8 cellular contexts compared by ENCODE assay signal in genomic region chr16:29130901-29131851, GRCh38.
DNase-seq lines count a peak whose midpoint lies in the region; ATAC-seq and TF ChIP-seq lines count a peak whose summit lies in the region.
"Not testable (repeated sequence)": the region's sequence is repeated elsewhere in the genome, so short reads cannot be mapped to it uniquely, and the experiment has no call there.

No MANE protein-coding gene starts in this region.

- ATAC-seq in RWPE2 (ENCODE audit: low read depth) = not testable (repeated sequence)
- ATAC-seq in right cardiac atrium (peak; percentile 60 to 70), sciatic nerve (peak; percentile 51), upper lobe of left lung (ENCODE audit: low FRiP score in 2 of 2) (peak in 1 of 2 donors; percentile 52)

- 41% methylated on average over 30 of the region's 33 CpGs for WGBS in right cardiac atrium
- WGBS in upper lobe of left lung, 2 donors = 51 to 69% methylated on average over 2 to 23 of the region's 33 CpGs

- H3K4me1 ChIP-seq in RWPE2 (ENCODE audit: insufficient read depth, poor library complexity, severe bottlenecking); right cardiac atrium (ENCODE audit: control insufficient read depth, insufficient read depth, low read length): not testable (repeated sequence)
- peaks cover 0 to 22% (median 12%) of the 10 kb centered on the region in 4 donors for H3K4me1 ChIP-seq in upper lobe of left lung

- not testable (repeated sequence) for TF ChIP-seq POLR2A in upper lobe of left lung (IDR thresholded peaks at IDR 0.05)

- DNase-seq in GM03348 (ENCODE audit: low spot score) (peak; percentile 35), RWPE2 (ENCODE audit: low spot score) (peak; percentile 48), choroid plexus epithelial cell (ENCODE audit: low read depth) (peak; percentile 37), fibroblast of the aortic adventitia (ENCODE audit: low read depth) (peak; percentile 37), right cardiac atrium (peak; percentile 53 to 89 (median 88)), lung microvascular endothelial cell (ENCODE audit: low read depth in 2 of 2) (peak; percentile 36 to 59), sciatic nerve (ENCODE audit: low spot score) (peak; percentile 79), upper lobe of left lung (peak in 1 of 2 donors; percentile 82)

- H3K27me3 ChIP-seq in RWPE2 (ENCODE audit: insufficient read depth, poor library complexity, severe bottlenecking); right cardiac atrium (ENCODE audit: control insufficient read depth, insufficient read depth); upper lobe of left lung: not testable (repeated sequence)

- not testable (repeated sequence) for H3K27ac ChIP-seq in RWPE2 (ENCODE audit: poor library complexity, severe bottlenecking)
- H3K27ac ChIP-seq in right cardiac atrium (ENCODE audit: low read length) (peak overlapping the region; percentile 55), upper lobe of left lung (peak overlapping the region in 3 of 4 donors; percentile 35 to 59 (median 48))

- H3K9me3 ChIP-seq in RWPE2 (ENCODE audit: severe bottlenecking); right cardiac atrium (ENCODE audit: control insufficient read depth, low read length); upper lobe of left lung: not testable (repeated sequence)

- H3K36me3 ChIP-seq in RWPE2 (ENCODE audit: low read depth); upper lobe of left lung: not testable (repeated sequence)

- intact Hi-C loops in right cardiac atrium (cut with DNase I); sciatic nerve (cut with DNase I): not testable (repeated sequence)

- not testable (repeated sequence) for TF ChIP-seq CTCF in RWPE2 (IDR thresholded peaks at IDR 0.05; ENCODE audit: poor library complexity, severe bottlenecking); fibroblast of the aortic adventitia (IDR thresholded peaks at IDR 0.05; ENCODE audit: insufficient read depth, low read length); upper lobe of left lung (IDR thresholded peaks at IDR 0.05)
- TF ChIP-seq CTCF in choroid plexus epithelial cell (conservative IDR thresholded peaks at IDR 0.05; ENCODE audit: low read depth, low read length) = peak; percentile 3

- TF ChIP-seq EP300 in upper lobe of left lung (IDR thresholded peaks at IDR 0.05) = not testable (repeated sequence)

- H3K4me3 ChIP-seq in RWPE2 (ENCODE audit: severe bottlenecking); choroid plexus epithelial cell (ENCODE audit: low read depth, low read length); fibroblast of the aortic adventitia (ENCODE audit: low read depth, low read length); right cardiac atrium (ENCODE audit: low read length); upper lobe of left lung: not testable (repeated sequence)
